ENCODE assay signal across 21 cellular contexts in genomic region chr1:11486610-11487009, GRCh38. TPM values are rescaled to one million over a fixed set of nuclear protein-coding genes. Genes with fewer than 3 reads are reported as not detected.
DNase-seq lines count a peak whose midpoint lies in the region; ATAC-seq, FAIRE-seq and TF ChIP-seq lines count a peak whose summit lies in the region.
"Had no signal": no experiment of that assay in that cellular context is flagged by ENCODE, and none has a peak within 500 bp of the region (broad histone marks: within the 10 kb centered on the region; RNA-seq: fewer than 3 reads in every experiment).

No MANE protein-coding gene starts in this region.

- peak overlapping the region; percentile 97 for H3K27ac ChIP-seq in VCaP
- H3K27ac ChIP-seq in spleen: no peak overlapping the region
- H3K27ac ChIP-seq in left ventricle myocardium inferior (replicated peaks): no peak overlapping the region
- H3K27ac ChIP-seq: HL-60 had no signal

- CTCF ChIA-PET in WTC11 (lab: Charles Lee): interaction anchor here (3.5 to 4.1 kb wide), 2 partner anchors 8 to 12 kb away, joined by 17 to 24 read pairs; partner anchors contain the start of gene DISP3

- H3K9me3 Mint-ChIP-seq in WTC11: no peaks in the 10 kb centered on the region
- H3K9me3 Mint-ChIP-seq: CD4-positive, alpha-beta memory T cell; HFFc6 had no signal

- peaks cover 23% of the 10 kb centered on the region for H3K4me1 Mint-ChIP-seq in WTC11

- peak; percentile 3 for DNase-seq in WTC11 (ENCODE audit: low spot score)
- peak; percentile 51 for DNase-seq in posterior vena cava (ENCODE audit: low spot score)
- peak; percentile 19 for DNase-seq in spleen
- no peak for DNase-seq in left ventricle myocardium inferior
- no peak for DNase-seq in D721Med (ENCODE audit: insufficient read length, low spot score)
- DNase-seq in EL: no peak
- DNase-seq: ACHN; AML-193; CD4-positive, alpha-beta memory T cell; DMS79 treated with DMSO at 0.1 percent for 48 hours; GOT3; H7; HFFc6; IMR-90 had no signal

- POLR2A ChIA-PET in WTC11 (lab: Charles Lee): interaction anchor here (1.1 kb wide), 1 partner anchor 13 kb away, joined by 3 read pairs; no protein-coding TSS in a partner anchor

- no peak overlapping the region for H3K4me3 Mint-ChIP-seq in WTC11
- H3K4me3 Mint-ChIP-seq: CD4-positive, alpha-beta memory T cell; HFFc6 had no signal

- intact Hi-C loops in posterior vena cava (cut with DNase I) (no loop called here), spleen (cut with DNase I; ENCODE audit: low total_unique reads) (no loop called here), left ventricle myocardium inferior (cut with micrococcal nuclease) (no loop called here)

- H3K27me3 ChIP-seq in spleen (replicated peaks in 1 of 7) (peaks cover 0 to 83% (median 5%) of the 10 kb centered on the region in 7 donors), left ventricle myocardium inferior (ENCODE audit: low read depth) (peaks cover 88% of the 10 kb centered on the region)

- H3K27me3 Mint-ChIP-seq in WTC11 (ENCODE audit: low read depth): no peaks in the 10 kb centered on the region

- H3K9me3 ChIP-seq in spleen (no peaks in the 10 kb centered on the region), left ventricle myocardium inferior (replicated peaks) (no peaks in the 10 kb centered on the region)

- FAIRE-seq in D721Med (lab: Jason Lieb, UNC): no peak
- FAIRE-seq: A204.1, GM12878, HTR-8/SVneo had no signal

- TF ChIP-seq CTCF in VCaP (conservative IDR thresholded peaks at IDR 0.05): no peak
- no peak for TF ChIP-seq CTCF in WTC11 (IDR thresholded peaks at IDR 0.05)
- TF ChIP-seq CTCF in spleen (IDR thresholded peaks at IDR 0.05 in 8 of 11, conservative IDR thresholded peaks at IDR 0.05 in 3 of 11): no peak
- no peak for TF ChIP-seq CTCF in left ventricle myocardium inferior (IDR thresholded peaks at IDR 0.05; ENCODE audit: borderline replicate concordance)
- TF ChIP-seq CTCF in D721Med (IDR thresholded peaks at IDR 0.05; ENCODE audit: insufficient read depth, missing control alignments): no peak

- H3K27ac Mint-ChIP-seq in WTC11: no peak overlapping the region
- H3K27ac Mint-ChIP-seq: HFFc6 had no signal

- H3K4me1 ChIP-seq in spleen (no peaks in the 10 kb centered on the region), left ventricle myocardium inferior (peaks cover 12% of the 10 kb centered on the region)

- no peaks in the 10 kb centered on the region for H3K36me3 Mint-ChIP-seq in WTC11
- H3K36me3 Mint-ChIP-seq: CD4-positive, alpha-beta memory T cell had no signal

- TF ChIP-seq POLR2A in spleen (IDR thresholded peaks at IDR 0.05): no peak

- ATAC-seq in WTC11: no peak
- ATAC-seq: GM12878, HCT116 had no signal

- no peaks in the 10 kb centered on the region for H3K36me3 ChIP-seq in spleen
- no peaks in the 10 kb centered on the region for H3K36me3 ChIP-seq in left ventricle myocardium inferior

- 89 to 93% (median 91%) methylated on average over 6 of the region's 6 CpGs for WGBS in spleen, 5 donors

- H3K4me3 ChIP-seq in spleen: no peak overlapping the region
- H3K4me3 ChIP-seq in left ventricle myocardium inferior: no peak overlapping the region
- H3K4me3 ChIP-seq: GM12878 had no signal

TF ChIP-seq in WTC11, 78 proteins besides CTCF, POLR2A, EP300 and RAD21 (continues in another document):
- no peak for TF ChIP-seq GABPB1 (CRISPR knock-in tag; IDR thresholded peaks at IDR 0.05)
- no peak for TF ChIP-seq USF1 (CRISPR knock-in tag; IDR thresholded peaks at IDR 0.05)
- TF ChIP-seq ZNF121 (CRISPR knock-in tag; IDR thresholded peaks at IDR 0.05): no peak
- TF ChIP-seq ZNF671 (CRISPR knock-in tag; IDR thresholded peaks at IDR 0.05): no peak
- TF ChIP-seq ZNF532 (CRISPR knock-in tag; IDR thresholded peaks at IDR 0.05; ENCODE audit: borderline replicate concordance): no peak
- no peak for TF ChIP-seq RELA (CRISPR knock-in tag; IDR thresholded peaks at IDR 0.05; ENCODE audit: borderline replicate concordance)
- no peak for TF ChIP-seq E2F4 (CRISPR knock-in tag; IDR thresholded peaks at IDR 0.05; ENCODE audit: borderline replicate concordance, low read depth)
- TF ChIP-seq ELF4 (CRISPR knock-in tag; IDR thresholded peaks at IDR 0.05; ENCODE audit: low read depth): no peak
- TF ChIP-seq, protein P1, sequence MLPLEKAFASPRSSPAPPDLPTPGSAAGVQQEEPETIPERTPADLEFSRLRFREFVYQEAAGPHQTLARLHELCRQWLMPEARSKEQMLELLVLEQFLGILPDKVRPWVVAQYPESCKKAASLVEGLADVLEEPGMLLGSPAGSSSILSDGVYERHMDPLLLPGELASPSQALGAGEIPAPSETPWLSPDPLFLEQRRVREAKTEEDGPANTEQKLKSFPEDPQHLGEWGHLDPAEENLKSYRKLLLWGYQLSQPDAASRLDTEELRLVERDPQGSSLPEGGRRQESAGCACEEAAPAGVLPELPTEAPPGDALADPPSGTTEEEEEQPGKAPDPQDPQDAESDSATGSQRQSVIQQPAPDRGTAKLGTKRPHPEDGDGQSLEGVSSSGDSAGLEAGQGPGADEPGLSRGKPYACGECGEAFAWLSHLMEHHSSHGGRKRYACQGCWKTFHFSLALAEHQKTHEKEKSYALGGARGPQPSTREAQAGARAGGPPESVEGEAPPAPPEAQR (CRISPR knock-in tag; IDR thresholded peaks at IDR 0.05): no peak
- TF ChIP-seq NR2C2 (CRISPR knock-in tag; IDR thresholded peaks at IDR 0.05): no peak
- TF ChIP-seq ESRRA (CRISPR knock-in tag; IDR thresholded peaks at IDR 0.05; ENCODE audit: borderline replicate concordance): no peak
- TF ChIP-seq ZNF396 (CRISPR knock-in tag; IDR thresholded peaks at IDR 0.05; ENCODE audit: borderline replicate concordance): no peak
- TF ChIP-seq STAT6 (CRISPR knock-in tag; conservative IDR thresholded peaks at IDR 0.05; ENCODE audit: low read depth): no peak

RNA-seq across cellular contexts. Expression of gene DISP3, which starts 7.7 kb away (rescaled TPM):
- total RNA-seq in WTC11 (2021) (5.9 to 6.1 TPM (median 6.0 TPM) in 3 replicates), posterior vena cava (not detected), spleen (under 1 TPM; 0.32 to 0.69 (median 0.52) TPM), left ventricle myocardium inferior (not detected)
- polyA plus RNA-seq in spleen: under 1 TPM; 0.06 to 0.35 (median 0.26) TPM
- total RNA-seq: G401, HFFc6, IMR-90 had no signal

Comparison
In these comparisons a context has a peak if more than half of its experiments do, and no peak if none do; other contexts are left out.
1. DNase-seq: peak in WTC11 (single experiment), posterior vena cava (single experiment) and spleen (single experiment); none in left ventricle myocardium inferior (single experiment), D721Med (single experiment) and EL (single experiment).